27 cellular contexts compared by ENCODE assay signal in the genomic region with DNA sequence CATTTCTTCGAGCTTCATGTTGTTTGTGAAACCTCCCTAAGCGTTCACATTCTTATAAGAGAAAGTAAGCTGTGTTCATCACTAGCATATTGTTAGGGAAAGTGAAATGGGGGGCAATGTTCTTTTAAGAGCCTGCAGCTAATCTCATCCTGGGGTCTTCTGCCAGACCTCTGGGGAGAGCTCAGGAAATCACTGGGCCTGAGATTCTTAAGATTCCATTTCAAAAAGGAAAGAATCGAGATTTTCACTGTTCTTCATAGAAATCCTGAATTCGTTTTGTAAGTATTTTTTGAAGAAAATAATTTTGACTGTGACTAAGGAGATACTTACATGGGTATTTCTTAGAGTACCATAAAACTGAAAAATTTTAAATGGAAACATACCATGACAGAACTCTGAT.
"Had no signal": no experiment of that assay in that cellular context is flagged by ENCODE, and none has a peak within 500 bp of the region (broad histone marks: within the 10 kb centered on the region; RNA-seq: fewer than 3 reads in every experiment).

No MANE protein-coding gene starts in this region.

- H3K36me3 ChIP-seq: stomach, suprapubic skin, thoracic aorta, thyroid gland, tibial artery, tibial nerve, transverse colon, upper lobe of left lung, upper lobe of right lung, uterus, vagina had no signal

- H3K27me3 ChIP-seq: stomach, suprapubic skin, testis, thyroid gland, tibial artery, tibial nerve, transverse colon, upper lobe of left lung, upper lobe of right lung, uterus, vagina had no signal

- H3K4me3 ChIP-seq: stomach, suprapubic skin, testis, thoracic aorta, thyroid gland, tibial artery, tibial nerve, transverse colon, upper lobe of left lung, upper lobe of right lung, uterus, vagina had no signal

- H3K27ac ChIP-seq: stomach, suprapubic skin, testis, thoracic aorta, thyroid gland, tibial artery, tibial nerve, transverse colon, upper lobe of left lung, upper lobe of right lung, uterus, vagina had no signal

- FAIRE-seq: urothelium cell line had no signal

- H3K9me3 ChIP-seq: stomach, suprapubic skin, testis, thoracic aorta, thyroid gland, tibial artery, tibial nerve, transverse colon, upper lobe of left lung, upper lobe of right lung, uterus, vagina had no signal

- DNase-seq: stimulated activated CD4-positive, alpha-beta T cell treated with anti-CD3 and anti-CD28 coated beads, Interleukin-2, amount 100 ng/mL, for 48 hours; stimulated activated CD4-positive, alpha-beta T cell treated with anti-CD3 and anti-CD28 coated beads, Interleukin-4, amount 100 ng/mL, for 1 hour; stimulated activated CD4-positive, alpha-beta T cell treated with anti-CD3 and anti-CD28 coated beads, Interleukin-4, amount 100 ng/mL, for 24 hours; stimulated activated CD4-positive, alpha-beta T cell treated with anti-CD3 and anti-CD28 coated beads, Interleukin-4, amount 100 ng/mL, for 4 hours; stimulated activated CD8-positive, alpha-beta memory T cell treated with anti-CD3 and anti-CD28 coated beads, Interleukin-4, amount 100 ng/mL, for 48 hours; stimulated activated naive B cell treated with anti-CD40 and anti-IgM and Interleukin-4, amounts not matched to agents 10 μg/mL and 1 μg/mL and 100 μg/mL, for 72 hours; stimulated activated naive CD4-positive, alpha-beta T cell; stimulated activated naive CD4-positive, alpha-beta T cell treated with Interleukin-2 at 50 U/mL for 16 hours; stimulated activated naive CD8-positive, alpha-beta T cell treated with anti-CD3 and anti-CD28 coated beads, Interleukin-15, amount 100 ng/mL, for 72 hours; stimulated activated naive CD8-positive, alpha-beta T cell treated with anti-CD3 and anti-CD28 coated beads, Interleukin-15, Interleukin-2, amounts not matched to agents 100 U/mL and 50 U/mL, for 24 hours; stomach; substantia nigra; testis; thyroid gland; tibial artery; transverse colon; trophoblast cell; upper lobe of left lung; upper lobe of right lung; uterus had no signal

- H3K4me1 ChIP-seq: stomach, suprapubic skin, testis, thyroid gland, tibial artery, tibial nerve, transverse colon, upper lobe of left lung, upper lobe of right lung, uterus, vagina had no signal

- ATAC-seq: stimulated activated effector memory CD8-positive, alpha-beta T cell treated with anti-CD3 and anti-CD28 coated beads, Interleukin-12 subunit alpha, Interleukin-12 subunit beta, amount 100 ng/mL, for 72 hours; stimulated activated memory B cell treated with anti-CD40 and anti-IgM and Interleukin-4, amounts not matched to agents 10 μg/mL and 1 μg/mL and 100 μg/mL, for 72 hours; stimulated activated naive B cell treated with anti-CD40 and anti-IgM and Interleukin-4, amounts not matched to agents 10 μg/mL and 1 μg/mL and 100 μg/mL, for 72 hours; stimulated activated naive CD8-positive, alpha-beta T cell treated with anti-CD3 and anti-CD28 coated beads, Interleukin-15, amount 100 ng/mL, for 72 hours; stimulated activated naive CD8-positive, alpha-beta T cell treated with anti-CD3 and anti-CD28 coated beads, Interleukin-15, Interleukin-2, amounts not matched to agents 100 U/mL and 50 U/mL, for 24 hours; upper lobe of right lung had no signal
